In the genomic region with DNA sequence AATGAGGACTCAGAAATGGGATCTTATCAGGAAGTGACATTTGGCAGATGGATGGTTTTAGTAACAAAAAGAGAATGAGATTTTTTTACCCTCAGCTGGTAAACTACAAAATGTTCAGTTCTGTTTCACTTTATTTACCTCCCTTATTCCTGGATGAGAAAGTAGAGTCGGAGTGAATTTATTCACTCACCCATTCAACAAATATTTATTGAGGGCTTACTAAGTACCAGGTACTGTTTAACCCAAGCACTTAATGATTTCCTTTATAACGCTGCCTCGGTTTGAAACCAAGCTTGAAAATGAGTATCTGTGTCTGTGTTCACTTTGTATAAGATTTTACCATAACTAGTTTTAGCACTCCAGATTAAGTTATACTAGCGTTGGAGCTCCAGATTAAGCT, we compare ENCODE assay signal across 23 cellular contexts. TPM values are rescaled to one million over a fixed set of nuclear protein-coding genes. Genes with fewer than 3 reads are reported as not detected.
A peak's percentile ranks its signal among the peaks of the same experiment; 100 is the strongest.
DNase-seq lines count a peak whose midpoint lies in the region; ATAC-seq and TF ChIP-seq lines count a peak whose summit lies in the region.
"Had no signal": no experiment of that assay in that cellular context is flagged by ENCODE, and none has a peak within 500 bp of the region (broad histone marks: within the 10 kb centered on the region; RNA-seq: fewer than 3 reads in every experiment).

No MANE protein-coding gene starts in this region.

- CTCF ChIA-PET in activated naive CD4-positive, alpha-beta T cell treated with anti-CD3 and anti-CD28 coated beads for 36 hours (lab: Charles Lee) = interaction anchor here (0.6 to 1.0 kb wide), 3 partner anchors 51 to 156 kb away, joined by 3 read pairs; partner anchors contain the start of gene HS3ST3B1
- CTCF ChIA-PET in T-cell (lab: Charles Lee) = interaction anchor here in 1 of 2 donors (0.7 kb wide), 1 partner anchor 126 kb away, joined by 4 read pairs; no protein-coding TSS in a partner anchor

- peaks cover 29% of the 10 kb centered on the region for H3K36me3 Mint-ChIP-seq in activated naive CD4-positive, alpha-beta T cell treated with anti-CD3 and anti-CD28 coated beads for 36 hours (ENCODE audit: low read depth)
- peaks cover 14 to 35% of the 10 kb centered on the region in 2 donors for H3K36me3 Mint-ChIP-seq in activated naive CD4-positive, alpha-beta T cell treated with anti-CD3 and anti-CD28 coated beads, Interleukin-2, amount 50 U/mL, for 72 hours
- H3K36me3 Mint-ChIP-seq in T-cell = no peaks in the 10 kb centered on the region

- H4K20me1 ChIP-seq in smooth muscle cell (ENCODE audit: low read depth) = no peaks in the 10 kb centered on the region

- peak overlapping the region; percentile 91 for H3K27ac Mint-ChIP-seq in activated naive CD4-positive, alpha-beta T cell treated with anti-CD3 and anti-CD28 coated beads for 36 hours
- no peak overlapping the region for H3K27ac Mint-ChIP-seq in activated naive CD4-positive, alpha-beta T cell treated with anti-CD3 and anti-CD28 coated beads, Interleukin-2, amount 50 U/mL, for 72 hours
- H3K27ac Mint-ChIP-seq in T-cell = peak overlapping the region; percentile 97
- H3K27ac Mint-ChIP-seq: naive B cell; stimulated activated naive B cell treated with anti-CD40 and anti-IgM and Interleukin-4, amounts not matched to agents 10 μg/mL and 1 μg/mL and 100 μg/mL, for 72 hours had no signal

- no peak for DNase-seq in activated naive CD4-positive, alpha-beta T cell treated with anti-CD3 and anti-CD28 coated beads for 36 hours
- no peak for DNase-seq in activated naive CD4-positive, alpha-beta T cell treated with anti-CD3 and anti-CD28 coated beads, Interleukin-2, amount 50 U/mL, for 72 hours (ENCODE audit: low spot score in 2 of 2)
- DNase-seq in T-cell (no peak), smooth muscle cell (lab: John Stamatoyannopoulos, UW; ENCODE audit: unreplicated experiment) (no peak), anterior cingulate cortex (lab: John Stamatoyannopoulos, UW) (no peak), SHP77 (lab: John Stamatoyannopoulos, UW) (no peak), SJCRH30 (no peak)
- DNase-seq in effector memory CD4-positive, alpha-beta T cell = no peak
- DNase-seq: adrenal gland; DMS79; foreskin keratinocyte; GOT3; naive B cell; NCI-H2107; sigmoid colon; stimulated activated naive B cell treated with anti-CD40 and anti-IgM and Interleukin-4, amounts not matched to agents 10 μg/mL and 1 μg/mL and 100 μg/mL, for 72 hours; tibial artery had no signal

- no peaks in the 10 kb centered on the region for H3K27me3 Mint-ChIP-seq in activated naive CD4-positive, alpha-beta T cell treated with anti-CD3 and anti-CD28 coated beads for 36 hours (ENCODE audit: low read depth)
- H3K27me3 Mint-ChIP-seq in T-cell = no peaks in the 10 kb centered on the region

- H3K9me3 Mint-ChIP-seq in activated naive CD4-positive, alpha-beta T cell treated with anti-CD3 and anti-CD28 coated beads for 36 hours = no peaks in the 10 kb centered on the region
- peaks cover 0 to 6% of the 10 kb centered on the region in 2 donors for H3K9me3 Mint-ChIP-seq in activated naive CD4-positive, alpha-beta T cell treated with anti-CD3 and anti-CD28 coated beads, Interleukin-2, amount 50 U/mL, for 72 hours
- no peaks in the 10 kb centered on the region for H3K9me3 Mint-ChIP-seq in T-cell
- H3K9me3 Mint-ChIP-seq: naive B cell; stimulated activated naive B cell treated with anti-CD40 and anti-IgM and Interleukin-4, amounts not matched to agents 10 μg/mL and 1 μg/mL and 100 μg/mL, for 72 hours had no signal

- no peak for TF ChIP-seq CTCF in smooth muscle cell (IDR thresholded peaks at IDR 0.05; ENCODE audit: borderline replicate concordance, insufficient read depth, poor library complexity, severe bottlenecking)

- peaks cover 92% of the 10 kb centered on the region for H3K4me1 ChIP-seq in effector memory CD4-positive, alpha-beta T cell (ENCODE audit: control insufficient read depth, insufficient read depth, low read length, poor library complexity, severe bottlenecking)
- H3K4me1 ChIP-seq in smooth muscle cell (ENCODE audit: low read depth) (peaks cover 6% of the 10 kb centered on the region), SJCRH30 (0 out of 2 replicates have a peak, but pooled peaks cover 4% of the 10 kb centered on the region)
- H3K4me1 ChIP-seq: adrenal gland, foreskin keratinocyte, parathyroid adenoma, tibial artery had no signal

- no peak overlapping the region for H3K9ac ChIP-seq in smooth muscle cell (ENCODE audit: low read depth)
- H3K9ac ChIP-seq: parathyroid adenoma, SK-N-SH had no signal

- H3K4me2 ChIP-seq in smooth muscle cell = peak overlapping the region; percentile 40
- H3K4me2 ChIP-seq: SK-N-SH had no signal

- H3K27me3 ChIP-seq in effector memory CD4-positive, alpha-beta T cell (replicated peaks; ENCODE audit: control insufficient read depth, insufficient read depth, low read length, poor library complexity, severe bottlenecking) = no peaks in the 10 kb centered on the region
- H3K27me3 ChIP-seq in smooth muscle cell (ENCODE audit: low read depth) (no peaks in the 10 kb centered on the region), SJCRH30 (no peaks in the 10 kb centered on the region)
- H3K27me3 ChIP-seq: adrenal gland, foreskin keratinocyte, sigmoid colon, tibial artery had no signal

- intact Hi-C loops in activated naive CD4-positive, alpha-beta T cell treated with anti-CD3 and anti-CD28 coated beads for 36 hours (cut with micrococcal nuclease) = loop anchor here (5.0 kb wide), 1 partner anchor 1181 kb away; the partner anchor contains the start of gene ELAC2

- no peaks in the 10 kb centered on the region for H3K79me2 ChIP-seq in smooth muscle cell (ENCODE audit: low read depth)
- H3K79me2 ChIP-seq: parathyroid adenoma had no signal

- H3K4me3 Mint-ChIP-seq in activated naive CD4-positive, alpha-beta T cell treated with anti-CD3 and anti-CD28 coated beads for 36 hours = peak overlapping the region; percentile 14
- peak overlapping the region in 2 of 3 donors; percentile 34 to 71 for H3K4me3 Mint-ChIP-seq in T-cell
- H3K4me3 Mint-ChIP-seq: stimulated activated naive B cell treated with anti-CD40 and anti-IgM and Interleukin-4, amounts not matched to agents 10 μg/mL and 1 μg/mL and 100 μg/mL, for 72 hours had no signal

- no peak overlapping the region for H3K4me3 ChIP-seq in effector memory CD4-positive, alpha-beta T cell (ENCODE audit: insufficient read depth, low read depth, low read length, poor library complexity, severe bottlenecking)
- H3K4me3 ChIP-seq in smooth muscle cell (no peak overlapping the region), SJCRH30 (no peak overlapping the region)
- H3K4me3 ChIP-seq: adrenal gland, sigmoid colon, tibial artery had no signal

- WGBS in smooth muscle cell (ENCODE audit: low lambda C conversion rate) = 69% methylated on average over 4 of the region's 4 CpGs

- H3K27ac ChIP-seq in effector memory CD4-positive, alpha-beta T cell (ENCODE audit: insufficient read depth, low read length, poor library complexity, severe bottlenecking) = peak overlapping the region; percentile 68
- no peak overlapping the region for H3K27ac ChIP-seq in smooth muscle cell (ENCODE audit: low read depth)
- no peak overlapping the region for H3K27ac ChIP-seq in SJCRH30
- H3K27ac ChIP-seq: adrenal gland, epithelial cell of prostate, foreskin keratinocyte, HL-60, parathyroid adenoma, sigmoid colon, tibial artery had no signal

- peaks cover 90% of the 10 kb centered on the region for H3K4me1 Mint-ChIP-seq in activated naive CD4-positive, alpha-beta T cell treated with anti-CD3 and anti-CD28 coated beads for 36 hours (ENCODE audit: low read depth)
- H3K4me1 Mint-ChIP-seq in T-cell = peaks cover 87 to 93% (median 92%) of the 10 kb centered on the region in 3 donors

- POLR2A ChIA-PET in T-cell (lab: Charles Lee) = interaction anchor here in 1 of 2 donors (0.7 to 1.0 kb wide), 2 partner anchors 102 to 206 kb away, joined by 3 read pairs; partner anchors contain the start of gene HS3ST3B1

- H3F3A ChIP-seq in smooth muscle cell (ENCODE audit: low read depth) = peaks cover 13% of the 10 kb centered on the region

- H3K9me3 ChIP-seq in effector memory CD4-positive, alpha-beta T cell (ENCODE audit: control insufficient read depth, low read length) = no peaks in the 10 kb centered on the region
- H3K9me3 ChIP-seq in smooth muscle cell (replicated peaks; ENCODE audit: low read depth) (no peaks in the 10 kb centered on the region), SJCRH30 (replicated peaks) (no peaks in the 10 kb centered on the region; the same call in 1 of the 2 replicates)
- H3K9me3 ChIP-seq: adrenal gland, sigmoid colon, SK-N-SH, tibial artery had no signal

- H2AFZ ChIP-seq in smooth muscle cell (ENCODE audit: low read depth) = no peak overlapping the region
- H2AFZ ChIP-seq: parathyroid adenoma had no signal

- no peaks in the 10 kb centered on the region for H3K36me3 ChIP-seq in effector memory CD4-positive, alpha-beta T cell (ENCODE audit: control insufficient read depth, insufficient read depth, low read length)
- H3K36me3 ChIP-seq in smooth muscle cell (ENCODE audit: low read depth) (no peaks in the 10 kb centered on the region), SJCRH30 (peaks cover 31% of the 10 kb centered on the region)
- H3K36me3 ChIP-seq: adrenal gland had no signal

- no peak for ATAC-seq in activated naive CD4-positive, alpha-beta T cell treated with anti-CD3 and anti-CD28 coated beads, Interleukin-2, amount 50 U/mL, for 72 hours
- no peak for ATAC-seq in T-cell (replicated peaks in 1 of 4)
- ATAC-seq: foreskin keratinocyte; stimulated activated naive B cell treated with anti-CD40 and anti-IgM and Interleukin-4, amounts not matched to agents 10 μg/mL and 1 μg/mL and 100 μg/mL, for 72 hours had no signal

RNA-seq across cellular contexts. Expression of gene CDRT15, which starts 38.1 kb away (rescaled TPM):
- total RNA-seq in activated naive CD4-positive, alpha-beta T cell treated with anti-CD3 and anti-CD28 coated beads for 36 hours = not detected
- total RNA-seq in activated naive CD4-positive, alpha-beta T cell treated with anti-CD3 and anti-CD28 coated beads, Interleukin-2, amount 50 U/mL, for 72 hours = not detected
- total RNA-seq in T-cell (not detected), smooth muscle cell (not detected in 2 replicates)
- polyA plus RNA-seq in smooth muscle cell = not detected in 2 replicates
- 0.36 and 0.66 TPM in 2 replicates for total RNA-seq in SJCRH30 (2014; rRNA removed; shearing (Covaris generic))
- total RNA-seq: adrenal gland, dermis microvascular lymphatic vessel endothelial cell, foreskin keratinocyte, kidney epithelial cell, sigmoid colon had no signal
- polyA plus RNA-seq: adrenal gland, foreskin keratinocyte, sigmoid colon, SK-N-SH had no signal

Comparison
In these comparisons a context has a peak if more than half of its experiments do, and no peak if none do; other contexts are left out.
1. H3K27ac Mint-ChIP-seq: peak in activated naive CD4-positive, alpha-beta T cell treated with anti-CD3 and anti-CD28 coated beads for 36 hours (single experiment) and T-cell (2 of 2); none in activated naive CD4-positive, alpha-beta T cell treated with anti-CD3 and anti-CD28 coated beads, Interleukin-2, amount 50 U/mL, for 72 hours (0 of 2).